Comparison of ENCODE assay signal across 9 cellular contexts in genomic region chr13:30334663-30335386, GRCh38. TPM values are rescaled to one million over a fixed set of nuclear protein-coding genes. Genes with fewer than 3 reads are reported as not detected.
DNase-seq lines count a peak whose midpoint lies in the region; ATAC-seq and TF ChIP-seq lines count a peak whose summit lies in the region.
"Had no signal": no experiment of that assay in that cellular context is flagged by ENCODE, and none has a peak within 500 bp of the region (broad histone marks: within the 10 kb centered on the region; RNA-seq: fewer than 3 reads in every experiment).

No MANE protein-coding gene starts in this region.

- DNase-seq in EL (peak; percentile 29), HuH-7 (ENCODE audit: low spot score) (peak; percentile 83), WERI-Rb-1 (peak; percentile 22), immature natural killer cell (peak; percentile 37 to 50 (median 44)), NCI-H1436 (lab: John Stamatoyannopoulos, UW) (no peak), KG1 (lab: John Stamatoyannopoulos, UW) (no peak), mesenchymal stem cell (no peak)

- H2AK5ac ChIP-seq in mesenchymal stem cell (ENCODE audit: low read length, severe bottlenecking): no peak overlapping the region

- H3K9me3 Mint-ChIP-seq in immature natural killer cell: no peaks in the 10 kb centered on the region
- H3K9me3 Mint-ChIP-seq: T-cell had no signal

- no peak overlapping the region for H2AFZ ChIP-seq in mesenchymal stem cell (ENCODE audit: low read depth, low read length)

- no peak overlapping the region for H3K14ac ChIP-seq in mesenchymal stem cell (ENCODE audit: low read length in 2 of 2)

- ATAC-seq in HG03196 (IDR thresholded peaks at IDR 0.05; ENCODE audit: unreplicated experiment): no peak

- no peaks in the 10 kb centered on the region for H3K79me1 ChIP-seq in mesenchymal stem cell (replicated peaks; ENCODE audit: low read length, poor library complexity, severe bottlenecking)

- peaks cover 8 to 15% (median 13%) of the 10 kb centered on the region in 3 donors for H3K36me3 Mint-ChIP-seq in immature natural killer cell

- H3K4me3 Mint-ChIP-seq in immature natural killer cell: no peak overlapping the region
- H3K4me3 Mint-ChIP-seq: T-cell had no signal

- H3K18ac ChIP-seq in mesenchymal stem cell (ENCODE audit: low read depth in 1 of 2, low read length in 2 of 2): no peak overlapping the region

- no peak overlapping the region for H4K91ac ChIP-seq in mesenchymal stem cell (ENCODE audit: low read length)

- H4K8ac ChIP-seq in mesenchymal stem cell (ENCODE audit: low read length): no peak overlapping the region

- peaks cover 0 to 7% of the 10 kb centered on the region in 2 donors for H3K4me1 Mint-ChIP-seq in immature natural killer cell

- no peak overlapping the region for H2BK12ac ChIP-seq in mesenchymal stem cell (ENCODE audit: low read length in 2 of 2)

- H3K27ac Mint-ChIP-seq in immature natural killer cell: no peak overlapping the region
- H3K27ac Mint-ChIP-seq: T-cell had no signal

- no peak overlapping the region for H3K23ac ChIP-seq in mesenchymal stem cell (ENCODE audit: low read length in 2 of 2)

- no peak overlapping the region for H2BK5ac ChIP-seq in mesenchymal stem cell (ENCODE audit: low read depth, low read length, poor library complexity, severe bottlenecking)

- peak overlapping the region in 1 of 2 experiments; percentile 40 for H3K4ac ChIP-seq in mesenchymal stem cell (ENCODE audit: low read depth in 1 of 2, low read length in 2 of 2)

- no peak overlapping the region for H3K9ac ChIP-seq in mesenchymal stem cell (ENCODE audit: low read length)

- peaks cover 3% of the 10 kb centered on the region for H3K4me1 ChIP-seq in mesenchymal stem cell (ENCODE audit: control insufficient read depth, insufficient read depth, low read depth, low read length)

- no peak overlapping the region for H2BK120ac ChIP-seq in mesenchymal stem cell (ENCODE audit: low read depth, low read length)

- no peak overlapping the region for H3K4me3 ChIP-seq in WERI-Rb-1 (ENCODE audit: low read depth, low read length)
- H3K4me3 ChIP-seq in mesenchymal stem cell (ENCODE audit: insufficient read depth in 1 of 2, low read depth in 1 of 2, low read length in 2 of 2): no peak overlapping the region

- H3K9me3 ChIP-seq in WERI-Rb-1 (ENCODE audit: severe bottlenecking) (no peaks in the 10 kb centered on the region), mesenchymal stem cell (ENCODE audit: control insufficient read depth, low read length) (no peaks in the 10 kb centered on the region)

- no peak overlapping the region for H3K4me2 ChIP-seq in mesenchymal stem cell (ENCODE audit: low read length, poor library complexity, severe bottlenecking)

- H3K27me3 Mint-ChIP-seq in immature natural killer cell (ENCODE audit: low read depth in 3 of 3): peaks cover 0 to 4% (median 4%) of the 10 kb centered on the region in 3 donors
- H3K27me3 Mint-ChIP-seq: T-cell had no signal

- no peaks in the 10 kb centered on the region for H3K36me3 ChIP-seq in WERI-Rb-1
- no peaks in the 10 kb centered on the region for H3K36me3 ChIP-seq in mesenchymal stem cell (ENCODE audit: control insufficient read depth in 1 of 2, insufficient read depth in 2 of 2, low read depth in 1 of 2, low read length in 2 of 2)

- TF ChIP-seq CTCF in WERI-Rb-1 (IDR thresholded peaks at IDR 0.05; ENCODE audit: low read depth, low read length): peak; percentile 35; the same call in 1 of the 2 replicates

- H3K27ac ChIP-seq in WERI-Rb-1 (no peak overlapping the region), mesenchymal stem cell (ENCODE audit: low read length, poor library complexity, severe bottlenecking) (no peak overlapping the region)

- 94% methylated on average over 13 of the region's 13 CpGs for WGBS in mesenchymal stem cell

- no peaks in the 10 kb centered on the region for H3K27me3 ChIP-seq in WERI-Rb-1 (ENCODE audit: insufficient read depth, low read depth, severe bottlenecking)
- H3K27me3 ChIP-seq in mesenchymal stem cell (ENCODE audit: control insufficient read depth in 1 of 2, insufficient read depth in 1 of 2, low read length in 2 of 2): no peaks in the 10 kb centered on the region

- H2BK15ac ChIP-seq in mesenchymal stem cell (ENCODE audit: low read depth, poor library complexity, severe bottlenecking): no peak overlapping the region

RNA-seq across cellular contexts. Expression of gene KATNAL1, which starts 27.5 kb away (rescaled TPM):
- polyA plus RNA-seq in immature natural killer cell: 1 to 10 TPM; 4.6 to 6.8 (median 6.6) TPM
- 9.6 TPM for polyA plus RNA-seq in mesenchymal stem cell (2013, experiment 1 of 2)
- 11.5 TPM for polyA plus RNA-seq in mesenchymal stem cell (2013, experiment 2 of 2)

Comparison
In these comparisons a context has a peak if more than half of its experiments do, and no peak if none do; other contexts are left out.
1. DNase-seq: peak in EL (single experiment), HuH-7 (single experiment), WERI-Rb-1 (single experiment) and immature natural killer cell (3 of 3); none in NCI-H1436 (single experiment), KG1 (single experiment) and mesenchymal stem cell (single experiment).